In the genomic region with DNA sequence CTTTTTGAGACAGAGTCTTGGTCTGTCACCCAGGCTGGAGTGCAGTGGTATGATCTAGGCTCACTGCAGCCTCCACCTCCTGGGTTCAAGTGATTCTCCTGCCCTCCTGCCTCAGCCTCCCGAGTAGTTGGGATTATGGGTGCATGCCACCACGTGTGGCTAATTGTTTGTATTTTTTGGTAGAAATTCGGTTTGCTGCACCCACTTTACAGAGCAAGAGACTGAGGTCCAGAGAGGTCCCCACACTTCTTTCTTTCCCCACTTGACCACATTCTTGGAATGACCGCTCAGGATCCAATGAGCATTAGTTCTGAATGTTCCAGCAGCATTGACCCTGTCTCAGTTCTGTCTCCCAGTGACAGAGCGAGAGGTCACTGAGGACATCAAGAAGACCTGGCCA, we compare ENCODE assay signal across 20 cellular contexts.
"Had no signal": no experiment of that assay in that cellular context is flagged by ENCODE, and none has a peak within 500 bp of the region (broad histone marks: within the 10 kb centered on the region; RNA-seq: fewer than 3 reads in every experiment).

No MANE protein-coding gene starts in this region.

- H3K9me3 Mint-ChIP-seq: naive thymus-derived CD8-positive, alpha-beta T cell; stimulated activated naive B cell treated with anti-CD40 and anti-IgM and Interleukin-4, amounts not matched to agents 10 μg/mL and 1 μg/mL and 100 μg/mL, for 72 hours; stimulated activated naive CD8-positive, alpha-beta T cell treated with anti-CD3 and anti-CD28 coated beads, Interleukin-15, Interleukin-2, amounts not matched to agents 100 ng/mL and 50 ng/mL, for 24 hours had no signal

- DNase-seq: dorsolateral prefrontal cortex; effector CD4-positive, alpha-beta T cell; gastrocnemius medialis; head of caudate nucleus; left ventricle myocardium superior; nucleus accumbens; ovary; posterior cingulate gyrus; psoas muscle; stimulated activated CD4-positive, alpha-beta T cell treated with anti-CD3 and anti-CD28 coated beads, Interleukin-15, amount 100 ng/mL, for 24 hours; stimulated activated CD4-positive, alpha-beta T cell treated with anti-CD3 and anti-CD28 coated beads, Interleukin-2, amount 100 ng/mL, for 48 hours; stimulated activated naive B cell treated with anti-CD40 and anti-IgM and Interleukin-4, amounts not matched to agents 10 μg/mL and 1 μg/mL and 100 μg/mL, for 72 hours had no signal

- H3K27me3 Mint-ChIP-seq: naive thymus-derived CD8-positive, alpha-beta T cell; stimulated activated naive CD8-positive, alpha-beta T cell treated with anti-CD3 and anti-CD28 coated beads, Interleukin-15, Interleukin-2, amounts not matched to agents 100 ng/mL and 50 ng/mL, for 24 hours had no signal

- ATAC-seq: gastrocnemius medialis; left ventricle myocardium superior; lower lobe of right lung; naive thymus-derived CD8-positive, alpha-beta T cell; psoas muscle; right cardiac atrium; stimulated activated naive B cell treated with anti-CD40 and anti-IgM and Interleukin-4, amounts not matched to agents 10 μg/mL and 1 μg/mL and 100 μg/mL, for 72 hours had no signal

- H3K36me3 Mint-ChIP-seq: naive thymus-derived CD8-positive, alpha-beta T cell; stimulated activated naive B cell treated with anti-CD40 and anti-IgM and Interleukin-4, amounts not matched to agents 10 μg/mL and 1 μg/mL and 100 μg/mL, for 72 hours had no signal

- H3K9me3 ChIP-seq: gastrocnemius medialis, lower lobe of right lung, ovary, psoas muscle, thoracic aorta, tibial nerve, upper lobe of left lung had no signal

- H3K4me3 Mint-ChIP-seq: naive thymus-derived CD8-positive, alpha-beta T cell; stimulated activated naive B cell treated with anti-CD40 and anti-IgM and Interleukin-4, amounts not matched to agents 10 μg/mL and 1 μg/mL and 100 μg/mL, for 72 hours; stimulated activated naive CD8-positive, alpha-beta T cell treated with anti-CD3 and anti-CD28 coated beads, Interleukin-15, Interleukin-2, amounts not matched to agents 100 ng/mL and 50 ng/mL, for 24 hours had no signal

- H3K4me3 ChIP-seq: dorsolateral prefrontal cortex, gastrocnemius medialis, lower lobe of right lung, ovary, psoas muscle, skin epidermis, thoracic aorta, tibial nerve, upper lobe of left lung had no signal

- H3K27ac Mint-ChIP-seq: stimulated activated naive B cell treated with anti-CD40 and anti-IgM and Interleukin-4, amounts not matched to agents 10 μg/mL and 1 μg/mL and 100 μg/mL, for 72 hours; stimulated activated naive CD8-positive, alpha-beta T cell treated with anti-CD3 and anti-CD28 coated beads, Interleukin-15, Interleukin-2, amounts not matched to agents 100 ng/mL and 50 ng/mL, for 24 hours had no signal

- H3K36me3 ChIP-seq: gastrocnemius medialis, lower lobe of right lung, ovary, thoracic aorta, tibial nerve, upper lobe of left lung had no signal

- H3K27ac ChIP-seq: dorsolateral prefrontal cortex, gastrocnemius medialis, lower lobe of right lung, ovary, psoas muscle, skin epidermis, thoracic aorta, tibial nerve had no signal

- H3K27me3 ChIP-seq: gastrocnemius medialis, ovary, upper lobe of left lung had no signal
